In genomic region chr3:14947105-14947885, GRCh38 we compare ENCODE assay signal across 8 cellular contexts. TPM values are rescaled to one million over a fixed set of nuclear protein-coding genes. Genes with fewer than 3 reads are reported as not detected.
DNase-seq lines count a peak whose midpoint lies in the region; ATAC-seq and TF ChIP-seq lines count a peak whose summit lies in the region.

Gene NR2C2, plus strand, starts transcription at chr3:14947583. Its CDS starts 56,332 bp downstream, at chr3:15003915.

- H3K9me3 Mint-ChIP-seq in activated T-helper 2 cell treated with anti-CD3 and anti-CD28 coated beads, Interferon-gamma antibody, Interleukin-2, Interleukin-4, amounts not matched to agents 10 μg/mL and 5 μg/mL and 100 μg/mL, durations not matched to agents 14 hours and 24 hours and 36 hours, result no peaks in the 10 kb centered on the region
- H3K9me3 Mint-ChIP-seq in nephron, result no peaks in the 10 kb centered on the region

- H3K27me3 Mint-ChIP-seq in activated T-helper 2 cell treated with anti-CD3 and anti-CD28 coated beads, Interferon-gamma antibody, Interleukin-2, Interleukin-4, amounts not matched to agents 10 μg/mL and 5 μg/mL and 100 μg/mL, durations not matched to agents 14 hours and 24 hours and 36 hours (ENCODE audit: low read depth), result no peaks in the 10 kb centered on the region
- H3K27me3 Mint-ChIP-seq in nephron (ENCODE audit: low read depth), result no peaks in the 10 kb centered on the region

- H4K20me1 ChIP-seq in KMS-11 (ENCODE audit: insufficient read depth), result no peaks in the 10 kb centered on the region

- H3K27ac Mint-ChIP-seq in activated T-helper 2 cell treated with anti-CD3 and anti-CD28 coated beads, Interferon-gamma antibody, Interleukin-2, Interleukin-4, amounts not matched to agents 10 μg/mL and 5 μg/mL and 100 μg/mL, durations not matched to agents 14 hours and 24 hours and 36 hours, result peak within 1 kb of the TSS; percentile 100
- H3K27ac Mint-ChIP-seq in nephron, result peak within 1 kb of the TSS; percentile 99 to 100 (median 100)

- H3K79me2 ChIP-seq in KMS-11 (ENCODE audit: insufficient read depth, low read depth), result peaks cover 19% of the 10 kb centered on the region

- TF ChIP-seq POLR2A in Raji (IDR thresholded peaks at IDR 0.05; ENCODE audit: insufficient read depth, low read depth, low read length), result peak; percentile 75

- no peaks in the 10 kb centered on the region for H3K27me3 ChIP-seq in KMS-11 (ENCODE audit: insufficient read depth, low read depth)

- peaks cover 9% of the 10 kb centered on the region for H3K4me1 ChIP-seq in KMS-11 (ENCODE audit: low read depth, poor library complexity, severe bottlenecking)

- peak; percentile 64 for ATAC-seq in GM21723 (IDR thresholded peaks at IDR 0.05; ENCODE audit: unreplicated experiment)
- peak; percentile 72 for ATAC-seq in stimulated activated naive CD8-positive, alpha-beta T cell treated with anti-CD3 and anti-CD28 coated beads, Interleukin-15, Interleukin-2, amounts not matched to agents 100 U/mL and 50 U/mL, for 24 hours

- peak within 1 kb of the TSS; percentile 84 for H3K4me2 ChIP-seq in KMS-11

- peak within 1 kb of the TSS; percentile 99 for H3K4me3 Mint-ChIP-seq in activated T-helper 2 cell treated with anti-CD3 and anti-CD28 coated beads, Interferon-gamma antibody, Interleukin-2, Interleukin-4, amounts not matched to agents 10 μg/mL and 5 μg/mL and 100 μg/mL, durations not matched to agents 14 hours and 24 hours and 36 hours (ENCODE audit: low read depth)
- H3K4me3 Mint-ChIP-seq in nephron, result peak within 1 kb of the TSS; percentile 98 to 100 (median 99)

- intact Hi-C loops in activated T-helper 2 cell treated with anti-CD3 and anti-CD28 coated beads, Interferon-gamma antibody, Interleukin-2, Interleukin-4, amounts not matched to agents 10 μg/mL and 5 μg/mL and 100 μg/mL, durations not matched to agents 14 hours and 24 hours and 36 hours (cut with micrococcal nuclease), result loop anchor here (1.0 to 5.0 kb wide), 4 partner anchors 260 to 769 kb away; partner anchors contain the start of genes CAPN7, CCDC174, LSM3 and XPC

- peak; percentile 20 for DNase-seq in DMS79 (lab: John Stamatoyannopoulos, UW)
- peak; percentile 86 for DNase-seq in activated T-helper 2 cell treated with anti-CD3 and anti-CD28 coated beads, Interferon-gamma antibody, Interleukin-2, Interleukin-4, amounts not matched to agents 10 μg/mL and 5 μg/mL and 100 μg/mL, durations not matched to agents 14 hours and 24 hours and 36 hours (ENCODE audit: low spot score)
- DNase-seq in fibroblast of pulmonary artery (ENCODE audit: low read depth), result peak; percentile 70
- peak; percentile 89 for DNase-seq in stimulated activated naive CD8-positive, alpha-beta T cell treated with anti-CD3 and anti-CD28 coated beads, Interleukin-15, Interleukin-2, amounts not matched to agents 100 U/mL and 50 U/mL, for 24 hours

- H3K27ac ChIP-seq in KMS-11, result peak within 1 kb of the TSS; percentile 97

- peak within 1 kb of the TSS; percentile 45 for H3K4me3 ChIP-seq in KMS-11 (IDR thresholded peaks at IDR 0.05; ENCODE audit: insufficient read depth, low read depth, low read length)
- peak within 1 kb of the TSS; percentile 86 for H3K4me3 ChIP-seq in fibroblast of pulmonary artery (replicated peaks; ENCODE audit: low read depth, low read length)

- peaks cover 31% of the 10 kb centered on the region for H3K4me1 Mint-ChIP-seq in activated T-helper 2 cell treated with anti-CD3 and anti-CD28 coated beads, Interferon-gamma antibody, Interleukin-2, Interleukin-4, amounts not matched to agents 10 μg/mL and 5 μg/mL and 100 μg/mL, durations not matched to agents 14 hours and 24 hours and 36 hours (ENCODE audit: low read depth)
- peaks cover 43% of the 10 kb centered on the region for H3K4me1 Mint-ChIP-seq in nephron

- peak within 1 kb of the TSS; percentile 66 for H2AFZ ChIP-seq in KMS-11 (ENCODE audit: low read depth)

- H3K36me3 Mint-ChIP-seq in activated T-helper 2 cell treated with anti-CD3 and anti-CD28 coated beads, Interferon-gamma antibody, Interleukin-2, Interleukin-4, amounts not matched to agents 10 μg/mL and 5 μg/mL and 100 μg/mL, durations not matched to agents 14 hours and 24 hours and 36 hours (ENCODE audit: low read depth), result peaks cover 75% of the 10 kb centered on the region
- peaks cover 32% of the 10 kb centered on the region for H3K36me3 Mint-ChIP-seq in nephron (ENCODE audit: low read depth)

- H3K9ac ChIP-seq in KMS-11, result peak within 1 kb of the TSS; percentile 92

- H3K36me3 ChIP-seq in KMS-11 (ENCODE audit: insufficient read depth), result no peaks in the 10 kb centered on the region

- TF ChIP-seq CTCF in KMS-11 (conservative IDR thresholded peaks at IDR 0.05; ENCODE audit: low read depth, low read length), result no peak
- no peak for TF ChIP-seq CTCF in fibroblast of pulmonary artery (IDR thresholded peaks at IDR 0.05; ENCODE audit: low read length, missing control alignments)
- TF ChIP-seq CTCF in nephron (IDR thresholded peaks at IDR 0.05; ENCODE audit: unreplicated experiment in 3 of 3), result no peak

RNA-seq across cellular contexts. Expression of gene NR2C2, which starts in this region (rescaled TPM):
- 48.2 and 48.3 TPM in 2 replicates for total RNA-seq in activated T-helper 2 cell treated with anti-CD3 and anti-CD28 coated beads, Interferon-gamma antibody, Interleukin-2, Interleukin-4, amounts not matched to agents 10 μg/mL and 5 μg/mL and 100 μg/mL, durations not matched to agents 14 hours and 24 hours and 36 hours

Comparison
In these comparisons a context has a peak if more than half of its experiments do, and no peak if none do; other contexts are left out.
1. Peak in every context shown above with its lines: DNase-seq, ATAC-seq, H3K4me3 ChIP-seq and H3K27ac ChIP-seq.
2. DNase-seq: peak in every context shown above with its lines; median percentile 89 in stimulated activated naive CD8-positive, alpha-beta T cell treated with anti-CD3 and anti-CD28 coated beads, Interleukin-15, Interleukin-2, amounts not matched to agents 100 U/mL and 50 U/mL, for 24 hours; 86 in activated T-helper 2 cell treated with anti-CD3 and anti-CD28 coated beads, Interferon-gamma antibody, Interleukin-2, Interleukin-4, amounts not matched to agents 10 μg/mL and 5 μg/mL and 100 μg/mL, durations not matched to agents 14 hours and 24 hours and 36 hours; 70 in fibroblast of pulmonary artery; 20 in DMS79.